In the genomic region with DNA sequence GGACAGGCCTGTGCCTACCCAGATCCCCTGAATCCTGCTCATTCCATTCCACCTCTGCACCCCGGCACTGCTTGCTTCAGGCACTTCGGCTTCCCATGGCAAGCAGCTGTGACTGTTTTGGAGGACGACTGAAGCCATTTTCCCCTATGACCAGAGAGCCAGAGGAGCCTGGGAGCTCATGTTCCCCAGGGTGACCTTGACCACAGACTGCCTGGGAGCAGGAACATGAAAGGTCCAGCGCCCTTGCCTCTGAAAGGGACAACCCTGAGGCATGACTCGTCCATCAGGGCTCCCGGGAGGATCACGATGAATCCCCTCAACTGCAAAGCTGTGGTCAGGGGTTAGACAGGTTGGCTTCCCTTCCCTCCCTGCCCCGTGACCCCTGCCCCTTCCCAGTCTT, we compare ENCODE assay signal across 9 cellular contexts. TPM values are rescaled to one million over a fixed set of nuclear protein-coding genes. Genes with fewer than 3 reads are reported as not detected.
"Had no signal": no experiment of that assay in that cellular context is flagged by ENCODE, and none has a peak within 500 bp of the region (broad histone marks: within the 10 kb centered on the region; RNA-seq: fewer than 3 reads in every experiment).

No MANE protein-coding gene starts in this region.

- H3K27ac ChIP-seq: KMS-11 had no signal

- H3K4me1 Mint-ChIP-seq: IgD-negative memory B cell had no signal

- H3K9me3 Mint-ChIP-seq: GM23338, H9, IgD-negative memory B cell had no signal

- H2AFZ ChIP-seq: GM23338 had no signal

- H3K4me2 ChIP-seq: KMS-11 had no signal

- DNase-seq: H9, HCEC 1CT, KBM-7 had no signal

- H3K9ac ChIP-seq: KMS-11 had no signal

- FAIRE-seq: H54, HTR-8/SVneo had no signal

- H3K4me3 ChIP-seq: GM23338 had no signal

- H3K4me3 Mint-ChIP-seq: H9, IgD-negative memory B cell had no signal

- H3K27ac Mint-ChIP-seq: GM23338, IgD-negative memory B cell had no signal

RNA-seq across cellular contexts. Expression of a gene that starts 16.7 kb away (rescaled TPM):
- total RNA-seq: H9, HT-29 had no signal
- polyA plus RNA-seq: GM23338, IgD-negative memory B cell had no signal

RNA-seq across cellular contexts. Expression of a gene that starts 28.9 kb away (rescaled TPM):
- total RNA-seq: HT-29 had no signal
- polyA plus RNA-seq: IgD-negative memory B cell had no signal
